Comparison of ENCODE assay signal across 2 cellular contexts in the genomic region with DNA sequence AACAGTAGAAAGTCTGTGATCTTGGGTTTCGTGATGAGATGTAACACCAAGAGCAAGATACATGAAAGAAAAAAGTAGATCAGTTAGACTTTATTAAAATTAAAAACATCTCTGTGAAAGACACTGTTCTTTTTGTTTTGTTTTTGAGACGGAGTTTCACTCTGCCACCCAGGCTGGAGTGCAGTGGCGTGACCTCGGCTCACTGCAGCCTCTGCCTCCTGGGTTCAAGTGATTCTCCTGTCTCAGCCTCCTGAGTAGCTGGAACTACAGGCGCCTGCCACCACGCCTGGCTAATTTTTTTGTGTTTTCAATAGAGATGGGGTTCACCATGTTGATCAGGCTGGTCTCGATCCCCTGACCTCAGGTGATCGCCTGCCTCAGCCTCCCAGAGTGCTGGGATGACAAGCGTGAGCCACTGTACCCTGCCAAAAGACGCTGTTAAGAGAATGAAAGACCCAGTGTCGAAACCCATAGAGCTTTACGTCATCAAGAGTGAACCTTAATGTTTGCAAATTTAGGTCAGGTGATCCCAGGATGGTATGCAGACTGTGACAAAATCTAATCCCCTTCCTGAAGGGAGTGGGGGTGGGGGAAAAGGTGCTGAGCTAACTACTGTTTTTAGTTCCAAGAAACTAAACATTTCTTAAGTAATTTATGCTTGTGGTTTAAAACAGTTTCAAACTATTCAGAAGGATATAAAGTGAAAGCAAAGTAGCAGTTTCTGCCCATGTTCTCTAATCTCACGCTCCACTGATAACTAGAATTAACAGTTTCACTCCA.
TF ChIP-seq lines count a peak whose summit lies in the region.

No MANE protein-coding gene starts in this region.

TF ChIP-seq in WTC11, 78 proteins besides CTCF, POLR2A, EP300 and RAD21:
- TF ChIP-seq JUN (CRISPR knock-in tag; IDR thresholded peaks at IDR 0.05) (no peak), GABPB1 (CRISPR knock-in tag; IDR thresholded peaks at IDR 0.05) (no peak), TCF7 (CRISPR knock-in tag; IDR thresholded peaks at IDR 0.05; ENCODE audit: low read depth) (no peak)

TF ChIP-seq in HepG2, 621 proteins besides CTCF, POLR2A, EP300 and RAD21:
- TF ChIP-seq ZNF879 (CRISPR knock-in tag; IDR thresholded peaks at IDR 0.05): no peak
- TF ChIP-seq, protein P1, sequence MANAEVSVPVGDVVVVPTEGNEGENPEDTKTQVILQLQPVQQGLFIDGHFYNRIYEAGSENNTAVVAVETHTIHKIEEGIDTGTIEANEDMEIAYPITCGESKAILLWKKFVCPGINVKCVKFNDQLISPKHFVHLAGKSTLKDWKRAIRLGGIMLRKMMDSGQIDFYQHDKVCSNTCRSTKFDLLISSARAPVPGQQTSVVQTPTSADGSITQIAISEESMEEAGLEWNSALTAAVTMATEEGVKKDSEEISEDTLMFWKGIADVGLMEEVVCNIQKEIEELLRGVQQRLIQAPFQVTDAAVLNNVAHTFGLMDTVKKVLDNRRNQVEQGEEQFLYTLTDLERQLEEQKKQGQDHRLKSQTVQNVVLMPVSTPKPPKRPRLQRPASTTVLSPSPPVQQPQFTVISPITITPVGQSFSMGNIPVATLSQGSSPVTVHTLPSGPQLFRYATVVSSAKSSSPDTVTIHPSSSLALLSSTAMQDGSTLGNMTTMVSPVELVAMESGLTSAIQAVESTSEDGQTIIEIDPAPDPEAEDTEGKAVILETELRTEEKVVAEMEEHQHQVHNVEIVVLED (CRISPR knock-in tag; IDR thresholded peaks at IDR 0.05; ENCODE audit: borderline replicate concordance): no peak
- no peak for TF ChIP-seq ZNF138 (CRISPR knock-in tag; IDR thresholded peaks at IDR 0.05; ENCODE audit: low read depth)
